In genomic region chr6:35048031-35048613, GRCh38 we compare ENCODE assay signal across 8 cellular contexts.
A peak's percentile ranks its signal among the peaks of the same experiment; 100 is the strongest.
DNase-seq lines count a peak whose midpoint lies in the region; ATAC-seq and TF ChIP-seq lines count a peak whose summit lies in the region.
"Had no signal": no experiment of that assay in that cellular context is flagged by ENCODE, and none has a peak within 500 bp of the region (broad histone marks: within the 10 kb centered on the region; RNA-seq: fewer than 3 reads in every experiment).

No MANE protein-coding gene starts in this region.

- H3K4me1 Mint-ChIP-seq in activated T-helper 17 cell treated with anti-CD3 and anti-CD28 coated beads, Interleukin-2, amount 50 U/mL, for 72 hours = peaks cover 8% of the 10 kb centered on the region
- H3K4me1 Mint-ChIP-seq in effector memory CD8-positive, alpha-beta T cell (ENCODE audit: low read depth in 2 of 2) = peaks cover 7 to 8% of the 10 kb centered on the region in 2 donors

- TF ChIP-seq CTCF in spleen (IDR thresholded peaks at IDR 0.05 in 8 of 11, conservative IDR thresholded peaks at IDR 0.05 in 3 of 11) = no peak

- H3K4me3 ChIP-seq in Jurkat, Clone E6-1 (ENCODE audit: low read length) = peak overlapping the region; percentile 43
- peak overlapping the region in 2 of 8 donors; percentile 24 to 47 for H3K4me3 ChIP-seq in spleen
- H3K4me3 ChIP-seq: GM12878 had no signal

- no peak overlapping the region for H3K27ac Mint-ChIP-seq in activated T-helper 17 cell treated with anti-CD3 and anti-CD28 coated beads, Interleukin-2, amount 50 U/mL, for 72 hours
- H3K27ac Mint-ChIP-seq in effector memory CD8-positive, alpha-beta T cell = peak overlapping the region in 1 of 2 donors; percentile 59

- DNase-seq in Jurkat, Clone E6-1 (ENCODE audit: low read depth, low spot score) = no peak
- DNase-seq in spleen = no peak
- no peak for DNase-seq in sciatic nerve (ENCODE audit: low spot score)
- no peak for DNase-seq in effector memory CD8-positive, alpha-beta T cell

- H3K36me3 Mint-ChIP-seq in activated T-helper 17 cell treated with anti-CD3 and anti-CD28 coated beads, Interleukin-2, amount 50 U/mL, for 72 hours (ENCODE audit: low read depth) = no peaks in the 10 kb centered on the region
- H3K36me3 Mint-ChIP-seq in effector memory CD8-positive, alpha-beta T cell (ENCODE audit: insufficient read depth) = peaks cover 7% of the 10 kb centered on the region

- H3K27ac ChIP-seq in layer of hippocampus (ENCODE audit: low read depth, low read length) (peak overlapping the region; percentile 95), spleen (peak overlapping the region; percentile 43 to 89 (median 78))

- intact Hi-C loops in spleen (cut with DNase I; ENCODE audit: low total_unique reads) (no loop called here), sciatic nerve (cut with DNase I) (no loop called here)

- H3K4me1 ChIP-seq in spleen = peaks cover 46 to 99% (median 85%) of the 10 kb centered on the region in 6 donors

- H3K27me3 ChIP-seq in layer of hippocampus (ENCODE audit: control insufficient read depth, insufficient read depth, low read length) (no peaks in the 10 kb centered on the region), spleen (replicated peaks in 1 of 7) (no peaks in the 10 kb centered on the region)

- H3K9me3 ChIP-seq in spleen = no peaks in the 10 kb centered on the region

- H3K27me3 Mint-ChIP-seq in activated T-helper 17 cell treated with anti-CD3 and anti-CD28 coated beads, Interleukin-2, amount 50 U/mL, for 72 hours = no peaks in the 10 kb centered on the region
- H3K27me3 Mint-ChIP-seq in effector memory CD8-positive, alpha-beta T cell = no peaks in the 10 kb centered on the region

- WGBS in spleen, 5 donors = 45 to 51% (median 46%) methylated on average over 12 of the region's 12 CpGs

- ATAC-seq in activated T-helper 17 cell treated with anti-CD3 and anti-CD28 coated beads, Interleukin-2, amount 50 U/mL, for 72 hours (replicated peaks) = peak; percentile 7
- ATAC-seq in GM19324 (IDR thresholded peaks at IDR 0.05; ENCODE audit: low FRiP score, unreplicated experiment) (no peak), sciatic nerve (no peak)
- ATAC-seq in effector memory CD8-positive, alpha-beta T cell (replicated peaks) = no peak
- ATAC-seq: GM12878 had no signal

- no peak for TF ChIP-seq POLR2A in spleen (IDR thresholded peaks at IDR 0.05)

- H3K4me3 Mint-ChIP-seq in activated T-helper 17 cell treated with anti-CD3 and anti-CD28 coated beads, Interleukin-2, amount 50 U/mL, for 72 hours = peak overlapping the region; percentile 10
- H3K4me3 Mint-ChIP-seq in effector memory CD8-positive, alpha-beta T cell = peak overlapping the region in 1 of 2 donors; percentile 28

- H3K36me3 ChIP-seq in spleen = peaks cover 0 to 43% (median 2%) of the 10 kb centered on the region in 6 donors

- H3K9me3 Mint-ChIP-seq in activated T-helper 17 cell treated with anti-CD3 and anti-CD28 coated beads, Interleukin-2, amount 50 U/mL, for 72 hours = no peaks in the 10 kb centered on the region
- H3K9me3 Mint-ChIP-seq in effector memory CD8-positive, alpha-beta T cell = no peaks in the 10 kb centered on the region
